In genomic region chr11:75968021-75968685, GRCh38 we compare ENCODE assay signal across 1 cellular context.
TF ChIP-seq lines count a peak whose summit lies in the region.

No MANE protein-coding gene starts in this region.

TF ChIP-seq in endothelial cell of umbilical vein, 7 proteins besides CTCF, POLR2A, EP300 and RAD21:
- TF ChIP-seq POLR2AphosphoS5 (IDR thresholded peaks at IDR 0.05; ENCODE audit: insufficient read depth, low read depth, low read length) (no peak), EZH2 (IDR thresholded peaks at IDR 0.05; ENCODE audit: borderline replicate concordance, low read depth, low read length, severe bottlenecking) (no peak), FOS (IDR thresholded peaks at IDR 0.05; ENCODE audit: borderline replicate concordance, insufficient read depth, low read length) (no peak)
